In the genomic region with DNA sequence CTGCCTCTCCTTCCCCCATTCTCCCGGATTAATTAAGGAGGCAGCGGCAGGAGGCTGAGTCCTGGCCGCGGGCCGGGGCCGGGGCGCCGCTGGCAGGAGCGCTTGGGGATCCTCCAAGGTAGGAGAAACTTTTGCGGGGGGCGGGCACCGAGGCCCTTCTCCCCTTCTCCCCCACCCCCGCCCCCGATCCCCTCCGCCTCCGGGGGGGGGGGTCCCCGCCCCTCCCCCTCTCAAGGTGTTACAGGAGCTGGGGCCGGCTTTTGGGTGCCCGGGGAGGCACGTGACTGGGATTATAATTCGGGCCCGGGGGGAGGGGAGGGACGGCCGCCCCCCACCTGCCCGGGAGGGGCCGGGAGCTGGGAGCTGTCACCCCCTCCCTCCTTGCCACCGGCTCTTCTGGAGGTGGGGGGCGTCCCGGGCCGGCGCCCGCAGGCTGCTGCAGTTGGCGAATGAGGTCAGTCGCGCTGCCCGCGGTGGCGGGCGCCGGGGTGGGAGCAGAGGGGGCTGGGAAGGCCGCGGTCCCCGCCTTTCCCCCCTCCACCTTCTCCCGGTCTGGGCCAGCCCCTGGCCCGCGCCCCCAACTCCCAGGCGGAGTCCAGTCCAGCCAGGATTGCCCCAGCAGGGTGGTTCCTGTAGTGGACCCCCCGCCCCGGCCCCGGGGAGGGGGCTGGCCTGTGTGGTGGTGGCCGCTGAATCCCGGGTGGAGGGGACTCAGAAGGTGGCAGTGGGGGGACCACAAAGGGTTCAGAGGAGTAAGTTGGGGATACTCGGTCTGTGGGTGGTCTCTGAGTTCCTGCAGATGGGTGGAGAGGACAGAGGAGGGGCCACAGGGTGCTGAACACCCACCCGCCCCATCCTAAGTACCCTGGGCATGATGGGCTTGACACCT, we compare ENCODE assay signal across 8 cellular contexts.
A peak's percentile ranks its signal among the peaks of the same experiment; 100 is the strongest.
DNase-seq lines count a peak whose midpoint lies in the region; ATAC-seq lines count a peak whose summit lies in the region.

No MANE protein-coding gene starts in this region.

- H3K27ac ChIP-seq in angular gyrus (ENCODE audit: low read depth, low read length): peak overlapping the region; percentile 78

- peak; percentile 29 for DNase-seq in activated T-cell treated with anti-CD3 and anti-CD28 coated beads for 48 hours (ENCODE audit: low read depth)
- DNase-seq in activated T-cell treated with anti-CD3 and anti-CD28 coated beads for 4 hours: no peak
- DNase-seq in iPS-NIHi11 (ENCODE audit: low spot score): peak; percentile 69
- peak; percentile 13 to 19 for DNase-seq in stimulated activated CD4-positive, alpha-beta T cell treated with anti-CD3 and anti-CD28 coated beads, Interleukin-4, amount 100 ng/mL, for 4 hours
- no peak for DNase-seq in GM19238 (ENCODE audit: insufficient read length, low spot score)

- no peak for ATAC-seq in HG02588 (IDR thresholded peaks at IDR 0.05; ENCODE audit: unreplicated experiment)
- no peak for ATAC-seq in HG03095 (IDR thresholded peaks at IDR 0.05; ENCODE audit: unreplicated experiment)

Comparison
In these comparisons a context has a peak if more than half of its experiments do, and no peak if none do; other contexts are left out.
1. DNase-seq: peak in activated T-cell treated with anti-CD3 and anti-CD28 coated beads for 48 hours (single experiment), iPS-NIHi11 (single experiment) and stimulated activated CD4-positive, alpha-beta T cell treated with anti-CD3 and anti-CD28 coated beads, Interleukin-4, amount 100 ng/mL, for 4 hours (2 of 2); none in activated T-cell treated with anti-CD3 and anti-CD28 coated beads for 4 hours (single experiment) and GM19238 (single experiment).